1 cellular context compared by ENCODE assay signal in the genomic region with DNA sequence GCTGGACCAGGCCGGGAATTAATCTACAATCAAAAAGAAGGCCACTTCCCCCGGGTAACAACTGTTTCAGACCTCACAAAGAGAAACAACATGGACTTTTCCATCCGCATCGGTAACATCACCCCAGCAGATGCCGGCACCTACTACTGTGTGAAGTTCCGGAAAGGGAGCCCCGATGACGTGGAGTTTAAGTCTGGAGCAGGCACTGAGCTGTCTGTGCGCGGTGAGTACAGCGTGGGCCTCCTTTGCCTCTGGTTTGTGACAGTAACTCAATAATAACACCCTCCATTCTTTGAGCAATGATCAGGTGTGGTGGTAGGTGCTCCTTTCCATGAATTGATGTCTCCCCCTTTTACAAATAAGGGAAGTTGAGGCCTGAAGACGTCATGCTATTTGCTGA. TPM values are rescaled to one million over a fixed set of nuclear protein-coding genes. Genes with fewer than 3 reads are reported as not detected.
"Had no signal": no experiment of that assay in that cellular context is flagged by ENCODE, and none has a peak within 500 bp of the region (broad histone marks: within the 10 kb centered on the region; RNA-seq: fewer than 3 reads in every experiment).

No MANE protein-coding gene starts in this region.

RNA-seq across cellular contexts. Expression of a gene that starts 20.0 kb away (rescaled TPM):
- polyA plus RNA-seq: naive thymus-derived CD4-positive, alpha-beta T cell had no signal
